27 cellular contexts compared by ENCODE assay signal in genomic region chr19:50516859-50517703, GRCh38. TPM values are rescaled to one million over a fixed set of nuclear protein-coding genes. Genes with fewer than 3 reads are reported as not detected.
A peak's percentile ranks its signal among the peaks of the same experiment; 100 is the strongest.
DNase-seq lines count a peak whose midpoint lies in the region; FAIRE-seq and TF ChIP-seq lines count a peak whose summit lies in the region.
"Had no signal": no experiment of that assay in that cellular context is flagged by ENCODE, and none has a peak within 500 bp of the region (broad histone marks: within the 10 kb centered on the region; RNA-seq: fewer than 3 reads in every experiment).

No MANE protein-coding gene starts in this region.

- DNase-seq in activated effector memory CD4-positive, alpha-beta T cell treated with anti-CD3 and anti-CD28 coated beads, Interleukin-2, amount 50 U/mL, for 16 hours: peak; percentile 50
- DNase-seq in activated effector memory CD4-positive, alpha-beta T cell treated with Interleukin-2 at 50 U/mL for 16 hours: no peak
- DNase-seq in kidney (peak; percentile 72), posterior vena cava (ENCODE audit: low spot score) (peak; percentile 67), RWPE1 (ENCODE audit: low spot score) (no peak), esophagus muscularis mucosa (ENCODE audit: extremely low spot score) (no peak), trophoblast cell (no peak)
- DNase-seq: 8988T; AML-193; C1 segment of cervical spinal cord; Calu3; CD8-positive, alpha-beta T cell; DMS53; GDM1; GOT3; IMR-90; MV-4-11; NCI-H1105 treated with DMSO at 0.1 percent for 48 hours; NCI-H2029 treated with DMSO at 0.1 percent for 48 hours; NCI-H345; NCI-H524; NCI-H774; Peyer's patch; SW 1271 had no signal

- H3K9ac ChIP-seq in kidney (ENCODE audit: low read length in 2 of 2) (no peak overlapping the region), trophoblast cell (ENCODE audit: low read length) (no peak overlapping the region)

- H2BK5ac ChIP-seq in trophoblast cell (ENCODE audit: low read depth, low read length, poor library complexity): no peak overlapping the region

- no peak overlapping the region for H3K4me3 ChIP-seq in kidney (ENCODE audit: low read length in 2 of 2)
- no peak overlapping the region for H3K4me3 ChIP-seq in esophagus muscularis mucosa
- H3K4me3 ChIP-seq in trophoblast cell (ENCODE audit: low read depth, low read length): no peak overlapping the region
- H3K4me3 ChIP-seq: Peyer's patch, SJSA1 had no signal

- no peak for TF ChIP-seq RAD21 in Ishikawa (IDR thresholded peaks at IDR 0.05; ENCODE audit: low read depth)

- TF ChIP-seq CTCF in kidney (IDR thresholded peaks at IDR 0.05; ENCODE audit: borderline replicate concordance, extremely low read depth, insufficient read depth) (no peak), RWPE1 (conservative IDR thresholded peaks at IDR 0.05; ENCODE audit: low read depth) (no peak), esophagus muscularis mucosa (IDR thresholded peaks at IDR 0.05) (no peak)

- H3K4ac ChIP-seq in trophoblast cell (ENCODE audit: low read depth, low read length): no peak overlapping the region

- no peak overlapping the region for H4K12ac ChIP-seq in trophoblast cell (ENCODE audit: low read depth, low read length)

- CTCF ChIA-PET in RWPE1 (lab: Yijun Ruan, JAX): no interaction called here

- no peaks in the 10 kb centered on the region for H3K79me2 ChIP-seq in trophoblast cell (ENCODE audit: control insufficient read depth, insufficient read depth, low read length, poor library complexity)

- H3K36me3 ChIP-seq in kidney (ENCODE audit: control insufficient read depth in 1 of 2, insufficient read depth in 2 of 2, low read length in 2 of 2): no peaks in the 10 kb centered on the region
- peaks cover 0 to 12% (median 0%) of the 10 kb centered on the region in 4 donors for H3K36me3 ChIP-seq in esophagus muscularis mucosa
- H3K36me3 ChIP-seq in trophoblast cell (ENCODE audit: control insufficient read depth in 1 of 2, insufficient read depth in 2 of 2, low read length in 2 of 2): no peaks in the 10 kb centered on the region
- H3K36me3 ChIP-seq: Peyer's patch, SJSA1 had no signal

- H3K79me1 ChIP-seq in trophoblast cell (ENCODE audit: low read length): no peaks in the 10 kb centered on the region

- no peak overlapping the region for H2AFZ ChIP-seq in trophoblast cell (ENCODE audit: insufficient read depth, low read length, poor library complexity)

- no peaks in the 10 kb centered on the region for H3K9me3 ChIP-seq in kidney (ENCODE audit: control insufficient read depth in 1 of 2, low read length in 2 of 2)
- no peaks in the 10 kb centered on the region for H3K9me3 ChIP-seq in esophagus muscularis mucosa
- peaks cover 16% of the 10 kb centered on the region for H3K9me3 ChIP-seq in trophoblast cell (ENCODE audit: insufficient read depth, low read depth, low read length)
- H3K9me3 ChIP-seq: Peyer's patch, SJSA1 had no signal

- peaks cover 0 to 2% of the 10 kb centered on the region in 2 donors for H3K4me1 ChIP-seq in kidney (ENCODE audit: control insufficient read depth in 1 of 2, insufficient read depth in 1 of 2, low read depth in 1 of 2, low read length in 2 of 2)
- peaks cover 0 to 7% (median 3%) of the 10 kb centered on the region in 4 donors for H3K4me1 ChIP-seq in esophagus muscularis mucosa
- peaks cover 0 to under 1% of the 10 kb centered on the region in 2 experiments for H3K4me1 ChIP-seq in trophoblast cell (ENCODE audit: control insufficient read depth in 1 of 2, insufficient read depth in 2 of 2, low read length in 2 of 2)
- H3K4me1 ChIP-seq: Peyer's patch, SJSA1 had no signal

- H4K91ac ChIP-seq in trophoblast cell (ENCODE audit: low read depth, low read length): no peak overlapping the region

- intact Hi-C loops in kidney (cut with DNase I) (no loop called here), posterior vena cava (cut with DNase I) (no loop called here), esophagus muscularis mucosa (cut with DNase I) (no loop called here)

- H3K18ac ChIP-seq in trophoblast cell (ENCODE audit: low read length): no peak overlapping the region

- no peak overlapping the region for H2BK12ac ChIP-seq in trophoblast cell (ENCODE audit: low read length)

- no peak overlapping the region for H3K23ac ChIP-seq in trophoblast cell (ENCODE audit: low read length)

- 81% methylated on average over 52 of the region's 54 CpGs for WGBS in esophagus muscularis mucosa
- no CpG with 5 or more reads among the region's 54 CpGs for WGBS in trophoblast cell (ENCODE audit: extremely low coverage, insufficient coverage, insufficient read length)

- no peak overlapping the region for H2BK120ac ChIP-seq in trophoblast cell (ENCODE audit: insufficient read depth, low read length, poor library complexity)

- POLR2A ChIA-PET in RWPE1 (lab: Yijun Ruan, JAX; ENCODE audit: low non-redundant PET): no interaction called here

- no peak for FAIRE-seq in kidney (lab: Jason Lieb, UNC)

- H3K27me3 ChIP-seq in esophagus muscularis mucosa (peaks cover 0 to 37% (median 0%) of the 10 kb centered on the region in 4 donors), trophoblast cell (ENCODE audit: insufficient read depth, low read length) (no peaks in the 10 kb centered on the region)
- H3K27me3 ChIP-seq: Peyer's patch had no signal

- no peak for TF ChIP-seq POLR2A in esophagus muscularis mucosa (IDR thresholded peaks at IDR 0.05; ENCODE audit: low read depth)

- H3K27ac ChIP-seq in kidney (ENCODE audit: low read depth in 2 of 2, low read length in 2 of 2): no peak overlapping the region
- H3K27ac ChIP-seq in RWPE1: no peak overlapping the region
- no peak overlapping the region for H3K27ac ChIP-seq in esophagus muscularis mucosa (replicated peaks in 1 of 4)
- H3K27ac ChIP-seq in trophoblast cell (ENCODE audit: low read depth, low read length): no peak overlapping the region
- H3K27ac ChIP-seq: Peyer's patch, SJSA1 had no signal

- H3K14ac ChIP-seq in trophoblast cell (ENCODE audit: low read length): no peak overlapping the region

- no peak overlapping the region for H2AK5ac ChIP-seq in trophoblast cell (ENCODE audit: low read length)

- TF ChIP-seq EP300 in Ishikawa (IDR thresholded peaks at IDR 0.05; ENCODE audit: borderline replicate concordance) (no peak), esophagus muscularis mucosa (IDR thresholded peaks at IDR 0.05) (no peak)

- no peak overlapping the region for H4K8ac ChIP-seq in trophoblast cell (ENCODE audit: low read depth, low read length)

- no peak overlapping the region for H3K4me2 ChIP-seq in trophoblast cell (ENCODE audit: low read length)

TF ChIP-seq in Ishikawa, 13 proteins besides CTCF, POLR2A, EP300 and RAD21 (continues in another document):
- TF ChIP-seq TAF1 (IDR thresholded peaks at IDR 0.05; ENCODE audit: low read depth): no peak
- TF ChIP-seq CREB1 (IDR thresholded peaks at IDR 0.05; ENCODE audit: low read depth): no peak
- no peak for TF ChIP-seq REST (IDR thresholded peaks at IDR 0.05; ENCODE audit: low read depth)
- TF ChIP-seq CEBPB (IDR thresholded peaks at IDR 0.05): no peak
- TF ChIP-seq ZBTB7A (IDR thresholded peaks at IDR 0.05; ENCODE audit: low read depth): 0 out of 2 replicates have a peak, but pooled peaks have one; percentile 21
- TF ChIP-seq TCF12 (IDR thresholded peaks at IDR 0.05; ENCODE audit: low read depth): no peak

RNA-seq across cellular contexts. Expression of gene ASPDH, which starts 3.4 kb away (rescaled TPM):
- total RNA-seq in kidney: not detected
- polyA plus RNA-seq in kidney (ENCODE audit: insufficient read depth, low read depth, low replicate concordance): 115 TPM
- total RNA-seq in posterior vena cava: not detected
- 1 to 10 TPM in 1 of 4 donors, not detected in 3; 1.6 TPM for total RNA-seq in esophagus muscularis mucosa
- polyA plus RNA-seq in trophoblast cell (2013): not detected in 2 replicates
- total RNA-seq: Calu3; CD8-positive, alpha-beta T cell; IMR-90; SJSA1 had no signal
- polyA plus RNA-seq: AG04450, IMR-90 had no signal

RNA-seq across cellular contexts. Expression of gene JOSD2, which starts 6.1 kb away (rescaled TPM):
- total RNA-seq in kidney: 31.7 TPM
- polyA plus RNA-seq in kidney (ENCODE audit: insufficient read depth, low read depth, low replicate concordance): 73.7 TPM
- total RNA-seq in posterior vena cava: 10 to 100 TPM; 27.5 to 31.7 TPM
- total RNA-seq in esophagus muscularis mucosa: 10 to 100 TPM; 31.3 to 59.4 (median 42.9) TPM
- polyA plus RNA-seq in trophoblast cell (2013): 19.0 and 19.3 TPM in 2 replicates

RNA-seq across cellular contexts. Expression of gene GARIN5A, which starts 40.4 kb away (rescaled TPM):
- total RNA-seq in kidney: 2.0 TPM
- polyA plus RNA-seq in kidney (ENCODE audit: insufficient read depth, low read depth, low replicate concordance): 9.0 TPM
- total RNA-seq in posterior vena cava: not detected
- under 1 TPM in 2 of 4 donors, not detected in 2; 0.32 to 0.52 TPM for total RNA-seq in esophagus muscularis mucosa
- 4.8 and 5.4 TPM in 2 replicates for polyA plus RNA-seq in trophoblast cell (2013)
- total RNA-seq: IMR-90, SJSA1 had no signal

RNA-seq across cellular contexts. Expression of gene EMC10, which starts 40.8 kb away (rescaled TPM):
- 184 TPM for total RNA-seq in kidney
- 199 TPM for polyA plus RNA-seq in kidney (ENCODE audit: insufficient read depth, low read depth, low replicate concordance)
- 10 to 100 TPM; 60.2 to 87.6 TPM for total RNA-seq in posterior vena cava
- total RNA-seq in esophagus muscularis mucosa: 10 to 100 TPM; 41.1 to 79.1 (median 59.7) TPM
- 73.1 and 73.6 TPM in 2 replicates for polyA plus RNA-seq in trophoblast cell (2013)

RNA-seq across cellular contexts. Expression of gene LRRC4B, which starts 51.2 kb away (rescaled TPM):
- total RNA-seq in kidney: 1.2 TPM
- 2.6 TPM for polyA plus RNA-seq in kidney (ENCODE audit: insufficient read depth, low read depth, low replicate concordance)
- 10 to 100 TPM; 10.3 to 14.2 TPM for total RNA-seq in posterior vena cava
- total RNA-seq in esophagus muscularis mucosa: 10 to 100 TPM in 1 of 4 donors, 1 to 10 TPM in 3; 3.7 to 12.5 (median 6.7) TPM
- 1.3 and 1.5 TPM in 2 replicates for polyA plus RNA-seq in trophoblast cell (2013)
- total RNA-seq: Calu3; CD8-positive, alpha-beta T cell; IMR-90; SJSA1 had no signal
- polyA plus RNA-seq: AG04450 had no signal

Comparison
In these comparisons a context has a peak if more than half of its experiments do, and no peak if none do; other contexts are left out.
1. DNase-seq: peak in activated effector memory CD4-positive, alpha-beta T cell treated with anti-CD3 and anti-CD28 coated beads, Interleukin-2, amount 50 U/mL, for 16 hours (single experiment), kidney (single experiment) and posterior vena cava (single experiment); none in activated effector memory CD4-positive, alpha-beta T cell treated with Interleukin-2 at 50 U/mL for 16 hours (single experiment), RWPE1 (single experiment), esophagus muscularis mucosa (single experiment) and trophoblast cell (0 of 2).